2 cellular contexts compared by ENCODE assay signal in genomic region chr14:31075144-31075543, GRCh38.
A peak's percentile ranks its signal among the peaks of the same experiment; 100 is the strongest.
TF ChIP-seq lines count a peak whose summit lies in the region.

No MANE protein-coding gene starts in this region.

TF ChIP-seq in HepG2, 621 proteins besides CTCF, POLR2A, EP300 and RAD21:
- TF ChIP-seq ZZZ3 (CRISPR knock-in tag; IDR thresholded peaks at IDR 0.05; ENCODE audit: borderline replicate concordance) (no peak), PHB2 (IDR thresholded peaks at IDR 0.05; ENCODE audit: partially characterized antibody) (peak; percentile 34)

TF ChIP-seq in K562, 482 proteins besides CTCF, POLR2A, EP300 and RAD21:
- TF ChIP-seq ZBTB9 (CRISPR knock-in tag; IDR thresholded peaks at IDR 0.05): no peak
- TF ChIP-seq NR4A1 (CRISPR knock-in tag; IDR thresholded peaks at IDR 0.05): no peak
- no peak for TF ChIP-seq NR4A1 (tag; IDR thresholded peaks at IDR 0.05)
- TF ChIP-seq ETV5 (CRISPR knock-in tag; IDR thresholded peaks at IDR 0.05; ENCODE audit: low read depth): no peak
- TF ChIP-seq ZNF146 (CRISPR knock-in tag; IDR thresholded peaks at IDR 0.05; ENCODE audit: unreplicated experiment): peak; percentile 72
- no peak for TF ChIP-seq EP400 (IDR thresholded peaks at IDR 0.05)
- no peak for TF ChIP-seq NR2C1 (IDR thresholded peaks at IDR 0.05)
- TF ChIP-seq NR2C1 (tag; IDR thresholded peaks at IDR 0.05): no peak
- no peak for TF ChIP-seq ZNF57 (CRISPR knock-in tag; IDR thresholded peaks at IDR 0.05)
- no peak for TF ChIP-seq THRAP3 (IDR thresholded peaks at IDR 0.05; ENCODE audit: borderline replicate concordance)
- TF ChIP-seq ZNF280A (IDR thresholded peaks at IDR 0.05; ENCODE audit: low read depth, partially characterized antibody): no peak
- no peak for TF ChIP-seq ZNF785 (CRISPR knock-in tag; IDR thresholded peaks at IDR 0.05)
- TF ChIP-seq KDM1A (IDR thresholded peaks at IDR 0.05): 0 out of 4 replicates have a peak, but pooled peaks of 1 of the 2 experiments have one; percentile 10
- no peak for TF ChIP-seq RBM22 (IDR thresholded peaks at IDR 0.05; ENCODE audit: low read depth, low read length, poor library complexity, severe bottlenecking)
- no peak for TF ChIP-seq PTBP1 (IDR thresholded peaks at IDR 0.05; ENCODE audit: low read depth, low read length)
